ENCODE assay signal across 14 cellular contexts in the genomic region with DNA sequence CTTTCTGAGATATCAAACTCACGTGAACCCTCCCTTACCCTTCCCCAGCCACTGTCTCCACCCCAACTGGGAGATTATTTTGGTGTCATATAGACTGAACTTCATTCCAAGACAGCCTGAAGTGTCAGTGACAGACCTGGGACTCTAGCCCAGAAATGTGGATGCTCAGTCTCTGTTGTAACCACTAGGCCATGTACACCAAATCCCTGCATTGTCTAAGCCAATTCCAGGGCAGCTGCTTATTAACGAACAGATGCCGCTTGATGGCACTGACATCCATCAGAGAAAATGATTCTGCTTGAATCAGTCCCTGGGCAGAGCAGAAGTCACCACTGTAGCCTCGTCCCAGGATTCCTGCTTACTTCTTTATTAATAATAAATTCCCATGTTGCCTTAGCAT.
"Had no signal": no experiment of that assay in that cellular context is flagged by ENCODE, and none has a peak within 500 bp of the region (broad histone marks: within the 10 kb centered on the region; RNA-seq: fewer than 3 reads in every experiment).

No MANE protein-coding gene starts in this region.

- ATAC-seq: activated CD4-positive, alpha-beta T cell treated with anti-CD3 and anti-CD28 coated beads for 36 hours; activated CD8-positive, alpha-beta memory T cell treated with anti-CD3 and anti-CD28 coated beads, Interleukin-2, amount 10 ng/mL, durations not matched to agents 7 days and 5 days; left colon; stimulated activated naive B cell treated with anti-CD40 and anti-IgM and Interleukin-4, amounts not matched to agents 10 μg/mL and 1 μg/mL and 100 μg/mL, for 72 hours; WTC11 had no signal

- H3K27ac Mint-ChIP-seq: activated CD4-positive, alpha-beta memory T cell treated with anti-CD3 and anti-CD28 coated beads, Interleukin-2, amount 10 ng/mL, durations not matched to agents 7 days and 5 days; activated CD4-positive, alpha-beta T cell treated with anti-CD3 and anti-CD28 coated beads for 36 hours; activated CD8-positive, alpha-beta memory T cell treated with anti-CD3 and anti-CD28 coated beads, Interleukin-2, amount 10 ng/mL, durations not matched to agents 7 days and 5 days; activated naive CD8-positive, alpha-beta T cell; stimulated activated naive B cell treated with anti-CD40 and anti-IgM and Interleukin-4, amounts not matched to agents 10 μg/mL and 1 μg/mL and 100 μg/mL, for 72 hours; WTC11 had no signal

- H3K9me3 ChIP-seq: esophagus muscularis mucosa, thyroid gland had no signal

- H3K4me1 Mint-ChIP-seq: activated CD4-positive, alpha-beta memory T cell treated with anti-CD3 and anti-CD28 coated beads, Interleukin-2, amount 10 ng/mL, durations not matched to agents 7 days and 5 days; activated CD4-positive, alpha-beta T cell treated with anti-CD3 and anti-CD28 coated beads for 36 hours; activated CD8-positive, alpha-beta memory T cell treated with anti-CD3 and anti-CD28 coated beads, Interleukin-2, amount 10 ng/mL, durations not matched to agents 7 days and 5 days; stimulated activated naive B cell treated with anti-CD40 and anti-IgM and Interleukin-4, amounts not matched to agents 10 μg/mL and 1 μg/mL and 100 μg/mL, for 72 hours; WTC11 had no signal

- H3K79me2 ChIP-seq: hepatocyte had no signal

- H3K4me1 ChIP-seq: thyroid gland had no signal

- H3K4me3 ChIP-seq: esophagus muscularis mucosa, hepatocyte, lung, thyroid gland had no signal

- H3K27me3 Mint-ChIP-seq: activated CD4-positive, alpha-beta memory T cell treated with anti-CD3 and anti-CD28 coated beads, Interleukin-2, amount 10 ng/mL, durations not matched to agents 7 days and 5 days; activated CD4-positive, alpha-beta T cell treated with anti-CD3 and anti-CD28 coated beads for 36 hours; activated CD8-positive, alpha-beta memory T cell treated with anti-CD3 and anti-CD28 coated beads, Interleukin-2, amount 10 ng/mL, durations not matched to agents 7 days and 5 days; activated naive CD8-positive, alpha-beta T cell; stimulated activated naive B cell treated with anti-CD40 and anti-IgM and Interleukin-4, amounts not matched to agents 10 μg/mL and 1 μg/mL and 100 μg/mL, for 72 hours had no signal

- H2AFZ ChIP-seq: hepatocyte had no signal

- H3K27ac ChIP-seq: esophagus muscularis mucosa, hepatocyte, thyroid gland had no signal

- H3K4me2 ChIP-seq: hepatocyte had no signal

- DNase-seq: activated CD4-positive, alpha-beta memory T cell treated with anti-CD3 and anti-CD28 coated beads, Interleukin-2, amount 10 ng/mL, durations not matched to agents 7 days and 5 days; activated CD4-positive, alpha-beta T cell treated with anti-CD3 and anti-CD28 coated beads for 36 hours; activated CD8-positive, alpha-beta memory T cell treated with anti-CD3 and anti-CD28 coated beads, Interleukin-2, amount 10 ng/mL, durations not matched to agents 7 days and 5 days; dermis blood vessel endothelial cell; effector memory CD4-positive, alpha-beta T cell; left colon; stimulated activated naive B cell treated with anti-CD40 and anti-IgM and Interleukin-4, amounts not matched to agents 10 μg/mL and 1 μg/mL and 100 μg/mL, for 72 hours; T-helper 2 cell; thyroid gland had no signal

- H3K36me3 Mint-ChIP-seq: activated CD8-positive, alpha-beta memory T cell treated with anti-CD3 and anti-CD28 coated beads, Interleukin-2, amount 10 ng/mL, durations not matched to agents 7 days and 5 days; activated naive CD8-positive, alpha-beta T cell; stimulated activated naive B cell treated with anti-CD40 and anti-IgM and Interleukin-4, amounts not matched to agents 10 μg/mL and 1 μg/mL and 100 μg/mL, for 72 hours had no signal

- H3K36me3 ChIP-seq: esophagus muscularis mucosa, thyroid gland had no signal

- H3K4me3 Mint-ChIP-seq: activated CD4-positive, alpha-beta memory T cell treated with anti-CD3 and anti-CD28 coated beads, Interleukin-2, amount 10 ng/mL, durations not matched to agents 7 days and 5 days; activated CD4-positive, alpha-beta T cell treated with anti-CD3 and anti-CD28 coated beads for 36 hours; activated CD8-positive, alpha-beta memory T cell treated with anti-CD3 and anti-CD28 coated beads, Interleukin-2, amount 10 ng/mL, durations not matched to agents 7 days and 5 days; activated naive CD8-positive, alpha-beta T cell; stimulated activated naive B cell treated with anti-CD40 and anti-IgM and Interleukin-4, amounts not matched to agents 10 μg/mL and 1 μg/mL and 100 μg/mL, for 72 hours; WTC11 had no signal

- H3K27me3 ChIP-seq: esophagus muscularis mucosa, hepatocyte, thyroid gland had no signal
